In genomic region chr10:28296023-28296422, GRCh38 we compare ENCODE assay signal across 21 cellular contexts. TPM values are rescaled to one million over a fixed set of nuclear protein-coding genes. Genes with fewer than 3 reads are reported as not detected.
DNase-seq lines count a peak whose midpoint lies in the region; ATAC-seq and TF ChIP-seq lines count a peak whose summit lies in the region.
"Had no signal": no experiment of that assay in that cellular context is flagged by ENCODE, and none has a peak within 500 bp of the region (broad histone marks: within the 10 kb centered on the region; RNA-seq: fewer than 3 reads in every experiment).

No MANE protein-coding gene starts in this region.

- no TSS peak for BruUV-seq in A673 (replicated peaks; lab: Mats Ljungman, UMichigan)

- ATAC-seq in WTC11 (no peak), left lung (peak; percentile 25)
- ATAC-seq: activated CD8-positive, alpha-beta T cell treated with anti-CD3 and anti-CD28 coated beads, Interleukin-2, amount 10 ng/mL, durations not matched to agents 7 days and 5 days; stimulated activated effector memory CD8-positive, alpha-beta T cell treated with anti-CD3 and anti-CD28 coated beads, Interleukin-12 subunit alpha, Interleukin-12 subunit beta, amount 100 ng/mL, for 72 hours had no signal

- no peaks in the 10 kb centered on the region for H3K27me3 Mint-ChIP-seq in CD8-positive, alpha-beta memory T cell
- no peaks in the 10 kb centered on the region for H3K27me3 Mint-ChIP-seq in WTC11 (ENCODE audit: low read depth)
- H3K27me3 Mint-ChIP-seq: activated B cell treated with CpG ODN at 0.5 μM for 24 hours had no signal

- CTCF ChIA-PET in CD8-positive, alpha-beta memory T cell (lab: Charles Lee), result interaction anchor here (1.4 to 4.8 kb wide), 2 partner anchors 31 to 85 kb away, joined by 3 to 23 read pairs; no protein-coding TSS in a partner anchor
- CTCF ChIA-PET in WTC11 (lab: Charles Lee), result interaction anchor here (1.5 kb wide), 1 partner anchor 54 kb away, joined by 3 read pairs; no protein-coding TSS in a partner anchor
- CTCF ChIA-PET in A673 (lab: Charles Lee), result no interaction called here

- no peak for TF ChIP-seq CTCF in WTC11 (IDR thresholded peaks at IDR 0.05)
- TF ChIP-seq CTCF in left lung (IDR thresholded peaks at IDR 0.05), result no peak
- no peak for TF ChIP-seq CTCF in A673 (conservative IDR thresholded peaks at IDR 0.05; ENCODE audit: low read depth, low read length)

- intact Hi-C loops in left lung (cut with DNase I), result no loop called here
- intact Hi-C loops in A673 (cut with micrococcal nuclease; ENCODE audit: unreplicated experiment), result no loop called here

- no peak overlapping the region for H3K9ac ChIP-seq in rectal smooth muscle tissue (ENCODE audit: low read length)

- H3K4me1 Mint-ChIP-seq in CD8-positive, alpha-beta memory T cell, result peaks cover 47 to 84% (median 74%) of the 10 kb centered on the region in 3 donors
- peaks cover 49% of the 10 kb centered on the region for H3K4me1 Mint-ChIP-seq in WTC11

- H3K27ac Mint-ChIP-seq in CD8-positive, alpha-beta memory T cell, result peak overlapping the region in 5 of 8 donors; percentile 1 to 35 (median 16)
- peak overlapping the region; percentile 14 for H3K27ac Mint-ChIP-seq in WTC11
- H3K27ac Mint-ChIP-seq: activated B cell treated with CpG ODN at 0.5 μM for 24 hours; activated CD8-positive, alpha-beta T cell treated with anti-CD3 and anti-CD28 coated beads, Interleukin-2, amount 10 ng/mL, durations not matched to agents 7 days and 5 days; stimulated activated effector memory CD8-positive, alpha-beta T cell treated with anti-CD3 and anti-CD28 coated beads, Interleukin-12 subunit alpha, Interleukin-12 subunit beta, amount 100 ng/mL, for 72 hours had no signal

- H3K36me3 ChIP-seq in CD8-positive, alpha-beta memory T cell (ENCODE audit: insufficient read depth, low read length), result no peaks in the 10 kb centered on the region
- H3K36me3 ChIP-seq in left lung (no peaks in the 10 kb centered on the region), rectal smooth muscle tissue (ENCODE audit: control insufficient read depth, insufficient read depth, low read length) (no peaks in the 10 kb centered on the region), A673 (ENCODE audit: insufficient read depth, low read length, poor library complexity, severe bottlenecking) (no peaks in the 10 kb centered on the region)
- H3K36me3 ChIP-seq: MG63, right atrium auricular region had no signal

- H3K4me1 ChIP-seq in CD8-positive, alpha-beta memory T cell (ENCODE audit: insufficient read depth, low read length), result peaks cover 46% of the 10 kb centered on the region
- peaks cover 0 to 19% of the 10 kb centered on the region in 2 donors for H3K4me1 ChIP-seq in left lung
- peaks cover 29% of the 10 kb centered on the region for H3K4me1 ChIP-seq in rectal smooth muscle tissue (ENCODE audit: control insufficient read depth, insufficient read depth, low read length)
- H3K4me1 ChIP-seq in A673 (ENCODE audit: insufficient read depth, low read length, poor library complexity, severe bottlenecking), result no peaks in the 10 kb centered on the region

- no peaks in the 10 kb centered on the region for H3K27me3 ChIP-seq in CD8-positive, alpha-beta memory T cell (ENCODE audit: insufficient read depth, low read length, poor library complexity, severe bottlenecking)
- H3K27me3 ChIP-seq in left lung (no peaks in the 10 kb centered on the region), rectal smooth muscle tissue (ENCODE audit: control insufficient read depth, insufficient read depth, low read length) (no peaks in the 10 kb centered on the region), A673 (replicated peaks; ENCODE audit: insufficient read depth, low read depth, low read length, poor library complexity) (peaks cover 1% of the 10 kb centered on the region)
- H3K27me3 ChIP-seq: MG63, right atrium auricular region had no signal

- H3K4me3 ChIP-seq in CD8-positive, alpha-beta memory T cell (ENCODE audit: low read length), result no peak overlapping the region
- H3K4me3 ChIP-seq in left lung, result no peak overlapping the region
- no peak overlapping the region for H3K4me3 ChIP-seq in rectal smooth muscle tissue (ENCODE audit: low read length)
- no peak overlapping the region for H3K4me3 ChIP-seq in A673 (ENCODE audit: low read depth, low read length, poor library complexity, severe bottlenecking)
- H3K4me3 ChIP-seq: MG63, PC-9, right atrium auricular region had no signal

- H3K4me3 Mint-ChIP-seq in CD8-positive, alpha-beta memory T cell, result no peak overlapping the region
- H3K4me3 Mint-ChIP-seq in WTC11, result no peak overlapping the region
- H3K4me3 Mint-ChIP-seq: activated B cell treated with CpG ODN at 0.5 μM for 24 hours; activated CD8-positive, alpha-beta T cell treated with anti-CD3 and anti-CD28 coated beads, Interleukin-2, amount 10 ng/mL, durations not matched to agents 7 days and 5 days; stimulated activated effector memory CD8-positive, alpha-beta T cell treated with anti-CD3 and anti-CD28 coated beads, Interleukin-12 subunit alpha, Interleukin-12 subunit beta, amount 100 ng/mL, for 72 hours had no signal

- peaks cover 0 to 6% (median 3%) of the 10 kb centered on the region in 3 donors for H3K36me3 Mint-ChIP-seq in CD8-positive, alpha-beta memory T cell
- no peaks in the 10 kb centered on the region for H3K36me3 Mint-ChIP-seq in WTC11
- H3K36me3 Mint-ChIP-seq: stimulated activated effector memory CD8-positive, alpha-beta T cell treated with anti-CD3 and anti-CD28 coated beads, Interleukin-12 subunit alpha, Interleukin-12 subunit beta, amount 100 ng/mL, for 72 hours had no signal

- H3K9me3 ChIP-seq in CD8-positive, alpha-beta memory T cell (ENCODE audit: low read length), result no peaks in the 10 kb centered on the region
- no peaks in the 10 kb centered on the region for H3K9me3 ChIP-seq in left lung
- no peaks in the 10 kb centered on the region for H3K9me3 ChIP-seq in A673 (ENCODE audit: low read depth, low read length, poor library complexity, severe bottlenecking)
- H3K9me3 ChIP-seq: MG63, right atrium auricular region had no signal

- DNase-seq in CD8-positive, alpha-beta memory T cell, result no peak
- no peak for DNase-seq in WTC11 (ENCODE audit: low spot score)
- no peak for DNase-seq in left lung
- no peak for DNase-seq in A673 (ENCODE audit: low spot score)
- no peak for DNase-seq in NCI-H226
- DNase-seq in NCI-H1048 (lab: John Stamatoyannopoulos, UW), result no peak
- no peak for DNase-seq in erythroblast (lab: John Stamatoyannopoulos, UW)
- DNase-seq: activated B cell treated with CpG ODN at 0.5 μM for 24 hours; activated CD8-positive, alpha-beta T cell treated with anti-CD3 and anti-CD28 coated beads, Interleukin-2, amount 10 ng/mL, durations not matched to agents 7 days and 5 days; amygdala; COR-L47; IMR-90; mesenchymal stem cell; MG63; NCI-H146; PC-9; trophoblast cell had no signal

- H3K27ac ChIP-seq in CD8-positive, alpha-beta memory T cell (ENCODE audit: low read depth, low read length), result no peak overlapping the region
- no peak overlapping the region for H3K27ac ChIP-seq in left lung
- H3K27ac ChIP-seq in rectal smooth muscle tissue (ENCODE audit: low read depth, low read length), result peak overlapping the region; percentile 56
- H3K27ac ChIP-seq in A673 (ENCODE audit: low read depth, low read length, poor library complexity, severe bottlenecking), result no peak overlapping the region
- H3K27ac ChIP-seq: HL-60, PC-9 had no signal

- no peak for TF ChIP-seq POLR2A in erythroblast (IDR thresholded peaks at IDR 0.05; ENCODE audit: low read length)

- no peaks in the 10 kb centered on the region for H3K9me3 Mint-ChIP-seq in CD8-positive, alpha-beta memory T cell
- no peaks in the 10 kb centered on the region for H3K9me3 Mint-ChIP-seq in WTC11
- H3K9me3 Mint-ChIP-seq: activated B cell treated with CpG ODN at 0.5 μM for 24 hours; stimulated activated effector memory CD8-positive, alpha-beta T cell treated with anti-CD3 and anti-CD28 coated beads, Interleukin-12 subunit alpha, Interleukin-12 subunit beta, amount 100 ng/mL, for 72 hours had no signal

- POLR2A ChIA-PET in CD8-positive, alpha-beta memory T cell (lab: Charles Lee), result interaction anchor here (1.1 kb wide), 1 partner anchor 37 kb away, joined by 4 read pairs; no protein-coding TSS in a partner anchor
- POLR2A ChIA-PET in WTC11 (lab: Charles Lee), result no interaction called here
- POLR2A ChIA-PET in A673 (lab: Charles Lee; ENCODE audit: low non-redundant PET), result no interaction called here

TF ChIP-seq in WTC11, 78 proteins besides CTCF, POLR2A, EP300 and RAD21:
- TF ChIP-seq NFE2L1 (CRISPR knock-in tag; IDR thresholded peaks at IDR 0.05) (no peak), ZNF671 (CRISPR knock-in tag; IDR thresholded peaks at IDR 0.05) (no peak), PREB (CRISPR knock-in tag; IDR thresholded peaks at IDR 0.05; ENCODE audit: borderline replicate concordance) (no peak), MAX (CRISPR knock-in tag; IDR thresholded peaks at IDR 0.05) (no peak), ZSCAN18 (CRISPR knock-in tag; IDR thresholded peaks at IDR 0.05) (no peak), ZNF232 (CRISPR knock-in tag; IDR thresholded peaks at IDR 0.05) (no peak), TEAD4 (CRISPR knock-in tag; IDR thresholded peaks at IDR 0.05) (no peak)
TF ChIP-seq in WTC11: peak in this region for 0.

RNA-seq across cellular contexts. Expression of gene MPP7, which starts 6.8 kb away (rescaled TPM):
- total RNA-seq in CD8-positive, alpha-beta memory T cell, result 1 to 10 TPM; 6.6 to 7.9 TPM
- 22.2 TPM for polyA plus RNA-seq in CD8-positive, alpha-beta memory T cell
- total RNA-seq in WTC11 (2021) (7.7 to 9.8 TPM (median 9.1 TPM) in 3 replicates), left lung (10 to 100 TPM; 28.3 to 38.3 TPM), A673 (2021) (1.5 and 2.0 TPM in 2 replicates)
